ENCODE assay signal across 8 cellular contexts in genomic region chr12:2783936-2784600, GRCh38. TPM values are rescaled to one million over a fixed set of nuclear protein-coding genes. Genes with fewer than 3 reads are reported as not detected.
A peak's percentile ranks its signal among the peaks of the same experiment; 100 is the strongest.
DNase-seq lines count a peak whose midpoint lies in the region; ATAC-seq, FAIRE-seq and TF ChIP-seq lines count a peak whose summit lies in the region.

No MANE protein-coding gene starts in this region.

- peak; percentile 96 for TF ChIP-seq CTCF in A673 (conservative IDR thresholded peaks at IDR 0.05; ENCODE audit: low read depth, low read length)

- intact Hi-C loops in A673 (cut with micrococcal nuclease; ENCODE audit: unreplicated experiment), result loop anchor here (1.0 to 5.0 kb wide), 2 partner anchors 47 to 101 kb away; no protein-coding TSS in a partner anchor

- no peaks in the 10 kb centered on the region for H3K4me1 ChIP-seq in A673 (ENCODE audit: insufficient read depth, low read length, poor library complexity, severe bottlenecking)

- no peaks in the 10 kb centered on the region for H3K36me3 ChIP-seq in A673 (ENCODE audit: insufficient read depth, low read length, poor library complexity, severe bottlenecking)

- H3K9me3 ChIP-seq in A673 (ENCODE audit: low read depth, low read length, poor library complexity, severe bottlenecking), result no peaks in the 10 kb centered on the region

- POLR2A ChIA-PET in A673 (lab: Charles Lee; ENCODE audit: low non-redundant PET), result no interaction called here

- no peak for ATAC-seq in HG02571 (IDR thresholded peaks at IDR 0.05; ENCODE audit: unreplicated experiment)

- CTCF ChIA-PET in A673 (lab: Charles Lee), result interaction anchor here (0.5 to 1.7 kb wide), 11 partner anchors 9 to 159 kb away, joined by 3 to 14 read pairs (median 3); no protein-coding TSS in a partner anchor

- H3K27me3 ChIP-seq in A673 (replicated peaks; ENCODE audit: insufficient read depth, low read depth, low read length, poor library complexity), result peaks cover 12% of the 10 kb centered on the region

- H3K27ac ChIP-seq in A673 (ENCODE audit: low read depth, low read length, poor library complexity, severe bottlenecking), result no peak overlapping the region

- FAIRE-seq in GM18507 (lab: Jason Lieb, UNC), result peak; percentile 70

- H3K4me3 ChIP-seq in A673 (ENCODE audit: low read depth, low read length, poor library complexity, severe bottlenecking), result peak overlapping the region; percentile 35

- DNase-seq in A673 (ENCODE audit: low spot score) (peak; percentile 69), GM18507 (ENCODE audit: extremely low spot score, insufficient read length, low read depth) (no peak), NCI-H2227 treated with DMSO at 0.1 percent for 48 hours (lab: John Stamatoyannopoulos, UW) (peak; percentile 48), medulla oblongata (ENCODE audit: extremely low spot score) (peak; percentile 77)
- DNase-seq in activated CD4-positive, alpha-beta T cell treated with anti-CD3 and anti-CD28 coated beads, Interleukin-2, amount 50 U/mL, for 24 hours (ENCODE audit: low read depth in 1 of 2, low spot score in 1 of 2), result peak; percentile 24 to 34
- DNase-seq in effector CD4-positive, alpha-beta T cell, result peak; percentile 45
- peak; percentile 69 for DNase-seq in stimulated activated CD8-positive, alpha-beta memory T cell treated with anti-CD3 and anti-CD28 coated beads, Interleukin-4, amount 100 ng/mL, for 48 hours

- no TSS peak for BruUV-seq in A673 (replicated peaks; lab: Mats Ljungman, UMichigan)

RNA-seq across cellular contexts. Expression of gene FKBP4, which starts 10.7 kb away (rescaled TPM):
- 187 and 196 TPM in 2 replicates for total RNA-seq in A673 (2021)

RNA-seq across cellular contexts. Expression of gene ITFG2, which starts 28.4 kb away (rescaled TPM):
- 37.8 and 39.2 TPM in 2 replicates for total RNA-seq in A673 (2021)

RNA-seq across cellular contexts. Expression of gene NRIP2, which starts 50.8 kb away (rescaled TPM):
- total RNA-seq in A673 (2021), result 0.28 and 0.39 TPM in 2 replicates
